ENCODE assay signal across 28 cellular contexts in genomic region chr5:139228201-139228796, GRCh38.
"Had no signal": no experiment of that assay in that cellular context is flagged by ENCODE, and none has a peak within 500 bp of the region (broad histone marks: within the 10 kb centered on the region; RNA-seq: fewer than 3 reads in every experiment).

No MANE protein-coding gene starts in this region.

- H3K9ac ChIP-seq: KMS-11 had no signal

- H3K27ac ChIP-seq: adrenal gland, breast epithelium, KMS-11, SJSA1 had no signal

- ATAC-seq: activated T-cell treated with anti-CD3 and anti-CD28 coated beads, Interleukin-2, amount 50 U/mL, for 4 hours; activated T-helper 17 cell treated with anti-CD3 and anti-CD28 coated beads, Interleukin-2, amount 50 U/mL, for 72 hours; PC-3 had no signal

- FAIRE-seq: RCC 7860, TTC549 had no signal

- H3K27me3 ChIP-seq: adrenal gland, breast epithelium, MG63, SJSA1 had no signal

- H3K36me3 ChIP-seq: adrenal gland, breast epithelium, MG63, SJSA1 had no signal

- H3K4me1 ChIP-seq: adrenal gland, breast epithelium, SJSA1 had no signal

- H3K4me3 ChIP-seq: adrenal gland, breast epithelium, MG63, SJSA1 had no signal

- H3K9me3 ChIP-seq: adrenal gland, breast epithelium, MG63, SJSA1 had no signal

- H3K4me2 ChIP-seq: KMS-11 had no signal

- DNase-seq: activated B cell treated with CpG ODN at 0.5 μM for 24 hours; activated CD4-positive, alpha-beta memory T cell treated with anti-CD3 and anti-CD28 coated beads for 36 hours; activated CD4-positive, alpha-beta T cell treated with anti-CD3 and anti-CD28 coated beads for 1 hour; activated CD4-positive, alpha-beta T cell treated with anti-CD3 and anti-CD28 coated beads, Interleukin-2, amount 10 ng/mL, durations not matched to agents 24 days and 14 days; activated CD8-positive, alpha-beta memory T cell treated with anti-CD3 and anti-CD28 coated beads for 24 hours; activated gamma-delta T cell; activated naive CD4-positive, alpha-beta T cell treated with anti-CD3 and anti-CD28 coated beads for 36 hours; activated naive CD8-positive, alpha-beta T cell treated with anti-CD3 and anti-CD28 coated beads for 36 hours; activated T-cell treated with anti-CD3 and anti-CD28 coated beads, Interleukin-2, amount 50 U/mL, for 4 hours; adrenal gland; anterior cingulate cortex; MG63; NCI-H1105; NCI-H1436 treated with DMSO at 0.1 percent for 48 hours; NCI-H187; NCI-H2081; NCI-H446; NCI-H524; PC-3; SHP77; T-helper 2 cell; T1000 had no signal
